13 cellular contexts compared by ENCODE assay signal in the genomic region with DNA sequence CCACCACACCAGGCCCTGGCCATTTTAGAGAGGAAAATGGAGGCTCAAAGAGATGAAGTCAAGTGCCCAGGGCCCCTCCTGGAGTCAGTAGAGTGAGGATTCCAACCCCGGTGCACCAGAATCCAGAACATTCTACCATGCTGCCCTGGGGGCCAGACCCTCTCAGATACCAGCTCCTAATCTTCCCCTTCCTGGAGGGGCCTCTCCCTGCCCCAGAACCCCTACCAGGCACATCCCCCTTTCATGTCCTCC. TPM values are rescaled to one million over a fixed set of nuclear protein-coding genes. Genes with fewer than 3 reads are reported as not detected.
DNase-seq lines count a peak whose midpoint lies in the region; ATAC-seq and TF ChIP-seq lines count a peak whose summit lies in the region.
"Had no signal": no experiment of that assay in that cellular context is flagged by ENCODE, and none has a peak within 500 bp of the region (broad histone marks: within the 10 kb centered on the region; RNA-seq: fewer than 3 reads in every experiment).

No MANE protein-coding gene starts in this region.

- H2BK120ac ChIP-seq in neuronal stem cell (ENCODE audit: low read depth, low read length), result no peak overlapping the region

- DNase-seq in coronary artery (ENCODE audit: low spot score) (no peak), neuronal stem cell (ENCODE audit: low spot score) (no peak), kidney glomerular epithelial cell (lab: John Stamatoyannopoulos, UW) (no peak), lower leg skin (ENCODE audit: low spot score in 2 of 2) (no peak)
- DNase-seq: cerebellar nuclear complex, NCI-H146 had no signal

- H3K4me3 Mint-ChIP-seq in IgD-negative memory B cell, result peak overlapping the region in 3 of 4 donors; percentile 50 to 96 (median 68)
- H3K4me3 Mint-ChIP-seq: CD14-positive monocyte had no signal

- H3K27me3 Mint-ChIP-seq in IgD-negative memory B cell, result no peaks in the 10 kb centered on the region

- H3K4me2 ChIP-seq in neuronal stem cell (ENCODE audit: insufficient read depth, low read length, poor library complexity, severe bottlenecking), result no peak overlapping the region

- no peak overlapping the region for H3K23ac ChIP-seq in neuronal stem cell (ENCODE audit: low read depth, low read length, poor library complexity)

- H2AK5ac ChIP-seq in neuronal stem cell (ENCODE audit: low read depth, low read length), result no peak overlapping the region

- H4K8ac ChIP-seq in neuronal stem cell (ENCODE audit: low read depth, low read length), result no peak overlapping the region

- peaks cover 27 to 36% of the 10 kb centered on the region in 2 donors for H3K36me3 ChIP-seq in neuronal stem cell (replicated peaks in 1 of 2; ENCODE audit: control insufficient read depth in 2 of 2, insufficient read depth in 2 of 2, low read length in 2 of 2)

- H3K27ac ChIP-seq in 22Rv1 (peak overlapping the region; percentile 77), coronary artery (peak overlapping the region; percentile 43 to 79), neuronal stem cell (replicated peaks; ENCODE audit: low read length) (no peak overlapping the region)
- H3K27ac ChIP-seq: foreskin keratinocyte had no signal

- H3K79me1 ChIP-seq in neuronal stem cell (ENCODE audit: low read depth, low read length), result peaks cover 2% of the 10 kb centered on the region

- no peak overlapping the region for H3K9ac ChIP-seq in neuronal stem cell (ENCODE audit: low read depth, low read length, poor library complexity)

- peaks cover 18 to 27% (median 21%) of the 10 kb centered on the region in 3 donors for H3K4me1 Mint-ChIP-seq in IgD-negative memory B cell

- intact Hi-C loops in lower leg skin (cut with DNase I; ENCODE audit: low total_unique reads), result no loop called here

- H3K9me3 ChIP-seq in neuronal stem cell (replicated peaks in 1 of 2; ENCODE audit: control insufficient read depth in 2 of 2, insufficient read depth in 1 of 2, low read depth in 1 of 2, low read length in 2 of 2), result no peaks in the 10 kb centered on the region

- H3K18ac ChIP-seq in neuronal stem cell (ENCODE audit: low read length), result peak overlapping the region; percentile 11

- H2BK12ac ChIP-seq in neuronal stem cell (ENCODE audit: low read length), result no peak overlapping the region

- H3K14ac ChIP-seq in neuronal stem cell (ENCODE audit: low read length), result no peak overlapping the region

- peak overlapping the region; percentile 91 to 95 (median 91) for H3K27ac Mint-ChIP-seq in IgD-negative memory B cell

- no peak for TF ChIP-seq CTCF in 22Rv1 (IDR thresholded peaks at IDR 0.05)
- no peak for TF ChIP-seq CTCF in coronary artery (IDR thresholded peaks at IDR 0.05)
- TF ChIP-seq CTCF in lower leg skin (IDR thresholded peaks at IDR 0.05), result no peak

- no peak overlapping the region for H3K4me3 ChIP-seq in coronary artery
- H3K4me3 ChIP-seq in neuronal stem cell (ENCODE audit: low read length in 2 of 2), result no peak overlapping the region
- no peak overlapping the region for H3K4me3 ChIP-seq in lower leg skin (ENCODE audit: low read depth, poor library complexity, severe bottlenecking)

- no peak for TF ChIP-seq POLR2A in lower leg skin (IDR thresholded peaks at IDR 0.05)

- H2AFZ ChIP-seq in neuronal stem cell (ENCODE audit: low read length), result no peak overlapping the region

- H2BK5ac ChIP-seq in neuronal stem cell (ENCODE audit: low read length), result no peak overlapping the region

- H3K27me3 ChIP-seq in neuronal stem cell (ENCODE audit: control insufficient read depth in 3 of 3, insufficient read depth in 3 of 3, low read depth in 1 of 3, low read length in 3 of 3), result peaks cover 0 to 13% (median 5%) of the 10 kb centered on the region in 3 experiments
- H3K27me3 ChIP-seq: foreskin keratinocyte had no signal

- H3K4ac ChIP-seq in neuronal stem cell (ENCODE audit: low read length), result no peak overlapping the region

- no peak for ATAC-seq in HG03432 (IDR thresholded peaks at IDR 0.05; ENCODE audit: unreplicated experiment)
- no peak for ATAC-seq in HG03039 (IDR thresholded peaks at IDR 0.05; ENCODE audit: unreplicated experiment)

- no peaks in the 10 kb centered on the region for H3K36me3 Mint-ChIP-seq in IgD-negative memory B cell

- peak overlapping the region; percentile 2 for H2BK15ac ChIP-seq in neuronal stem cell (ENCODE audit: low read length)

- no CpG with 5 or more reads among the region's 1 CpG for WGBS in neuronal stem cell (ENCODE audit: extremely low coverage in 2 of 2, insufficient read length in 2 of 2, insufficient replicate concordance in 1 of 2), 2 donors
- 90 to 93% methylated on average over 1 of the region's 1 CpG for WGBS in lower leg skin, 2 donors

- H4K91ac ChIP-seq in neuronal stem cell (ENCODE audit: low read depth, low read length, poor library complexity), result peak overlapping the region; percentile 9

- H3K4me1 ChIP-seq in neuronal stem cell (ENCODE audit: control insufficient read depth in 2 of 2, insufficient read depth in 1 of 2, low read depth in 1 of 2, low read length in 2 of 2), result peaks cover 0 to 8% of the 10 kb centered on the region in 2 donors

- no peaks in the 10 kb centered on the region for H3K9me3 Mint-ChIP-seq in IgD-negative memory B cell

RNA-seq across cellular contexts. Expression of a gene that starts 11.1 kb away (rescaled TPM):
- polyA plus RNA-seq in IgD-negative memory B cell, result 31.6 TPM
- polyA plus RNA-seq in neuronal stem cell (2013, experiment 1 of 2), result 5.6 TPM
- polyA plus RNA-seq in neuronal stem cell (2013, experiment 2 of 2), result 5.2 TPM
- total RNA-seq in lower leg skin, result 10 to 100 TPM in 3 of 4 donors, 1 to 10 TPM in 1; 7.6 to 20.0 (median 12.9) TPM
- polyA plus RNA-seq: CD14-positive monocyte had no signal

RNA-seq across cellular contexts. Expression of a gene that starts 40.1 kb away (rescaled TPM):
- polyA plus RNA-seq in IgD-negative memory B cell, result not detected
- polyA plus RNA-seq in neuronal stem cell (2013, experiment 1 of 2), result 0.18 TPM
- polyA plus RNA-seq in neuronal stem cell (2013, experiment 2 of 2), result not detected
- 1,000 to 10,000 TPM in 1 of 4 donors, 100 to 1,000 TPM in 2, 10 to 100 TPM in 1; 36.0 to 1,062 (median 348) TPM for total RNA-seq in lower leg skin
- total RNA-seq: lung microvascular endothelial cell had no signal
- polyA plus RNA-seq: CD14-positive monocyte had no signal

RNA-seq across cellular contexts. Expression of a gene that starts 55.8 kb away (rescaled TPM):
- not detected for polyA plus RNA-seq in IgD-negative memory B cell
- not detected for polyA plus RNA-seq in neuronal stem cell (2013, experiment 1 of 2)
- not detected for polyA plus RNA-seq in neuronal stem cell (2013, experiment 2 of 2)
- 1,000 to 10,000 TPM; 3,936 to 6,716 (median 4,891) TPM for total RNA-seq in lower leg skin
- total RNA-seq: lung microvascular endothelial cell had no signal
- polyA plus RNA-seq: CD14-positive monocyte had no signal
